In the genomic region with DNA sequence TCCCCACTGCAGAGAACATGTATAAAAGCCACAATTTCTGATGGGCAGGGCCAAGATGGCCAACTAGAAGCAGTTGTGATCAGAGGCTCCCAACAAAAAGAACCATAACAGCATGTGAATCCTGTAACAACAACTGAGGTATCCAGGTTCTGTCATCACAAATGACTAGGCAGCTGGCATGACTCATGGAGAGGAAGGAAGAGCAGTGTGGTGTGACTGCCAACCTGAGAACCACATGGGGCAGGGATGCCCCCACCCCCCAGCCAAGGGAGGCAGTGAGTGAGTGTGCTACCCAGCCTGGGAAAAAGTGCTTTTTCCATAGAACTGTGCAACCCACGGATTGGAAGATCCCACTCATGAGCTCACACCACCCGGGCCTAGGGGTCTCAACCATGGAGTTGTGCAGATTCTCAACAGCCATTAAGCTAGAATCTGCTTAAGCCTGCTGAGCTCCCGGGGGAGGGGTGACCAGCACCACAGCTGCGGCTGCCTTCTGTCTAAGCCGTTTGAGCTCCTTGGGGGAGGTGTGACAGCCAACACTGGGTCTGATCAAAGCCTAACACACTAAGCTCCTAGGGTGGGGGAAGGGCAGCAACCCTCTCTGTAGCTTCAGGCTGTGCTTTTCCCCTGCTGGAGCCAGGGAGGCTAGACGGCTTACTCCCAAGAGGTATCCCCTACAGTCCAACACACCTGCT, we compare ENCODE assay signal across 11 cellular contexts.
DNase-seq lines count a peak whose midpoint lies in the region; ATAC-seq lines count a peak whose summit lies in the region.
"Had no signal": no experiment of that assay in that cellular context is flagged by ENCODE, and none has a peak within 500 bp of the region (broad histone marks: within the 10 kb centered on the region; RNA-seq: fewer than 3 reads in every experiment).

No MANE protein-coding gene starts in this region.

- H3K36me3 Mint-ChIP-seq in activated CD4-positive, alpha-beta memory T cell treated with anti-CD3 and anti-CD28 coated beads for 36 hours = peaks cover 2% of the 10 kb centered on the region

- no peak overlapping the region for H3K4me3 Mint-ChIP-seq in activated CD4-positive, alpha-beta memory T cell treated with anti-CD3 and anti-CD28 coated beads for 36 hours

- no peaks in the 10 kb centered on the region for H3K27me3 ChIP-seq in aorta (ENCODE audit: control insufficient read depth in 1 of 2, insufficient read depth in 2 of 2, low read length in 1 of 2)

- 54 to 63% methylated on average over 5 to 6 of the region's 6 CpGs for WGBS in aorta, 2 donors

- ATAC-seq in aorta (ENCODE audit: low FRiP score) = no peak
- no peak for ATAC-seq in GM18502 (IDR thresholded peaks at IDR 0.05; ENCODE audit: poor library complexity, unreplicated experiment)

- H3K27ac Mint-ChIP-seq in activated CD4-positive, alpha-beta memory T cell treated with anti-CD3 and anti-CD28 coated beads for 36 hours = no peak overlapping the region

- H3K9me3 Mint-ChIP-seq in activated CD4-positive, alpha-beta memory T cell treated with anti-CD3 and anti-CD28 coated beads for 36 hours = peaks cover 7% of the 10 kb centered on the region

- peaks cover 2% of the 10 kb centered on the region for H3K9me3 ChIP-seq in aorta (ENCODE audit: control insufficient read depth, low read length)

- intact Hi-C loops in activated CD4-positive, alpha-beta memory T cell treated with anti-CD3 and anti-CD28 coated beads for 36 hours (cut with micrococcal nuclease) = loop anchor here (1.0 kb wide), 1 partner anchor 97 kb away; no protein-coding TSS in a partner anchor
- intact Hi-C loops in aorta (cut with DNase I) = no loop called here

- H3K4me1 ChIP-seq in aorta (ENCODE audit: control insufficient read depth in 1 of 2, insufficient read depth in 2 of 2, low read length in 2 of 2) = no peaks in the 10 kb centered on the region

- POLR2A ChIA-PET in activated CD4-positive, alpha-beta memory T cell treated with anti-CD3 and anti-CD28 coated beads for 36 hours (lab: Charles Lee) = no interaction called here

- H3K4me1 Mint-ChIP-seq in activated CD4-positive, alpha-beta memory T cell treated with anti-CD3 and anti-CD28 coated beads for 36 hours (ENCODE audit: low read depth) = peaks cover 7% of the 10 kb centered on the region

- CTCF ChIA-PET in activated CD4-positive, alpha-beta memory T cell treated with anti-CD3 and anti-CD28 coated beads for 36 hours (lab: Charles Lee) = no interaction called here

- no peak overlapping the region for H3K4me3 ChIP-seq in aorta (ENCODE audit: low read length in 2 of 2)

- no peak overlapping the region for H3K27ac ChIP-seq in aorta (ENCODE audit: low read depth in 1 of 2, low read length in 2 of 2)
- H3K27ac ChIP-seq: VCaP had no signal

- H3K27me3 Mint-ChIP-seq in activated CD4-positive, alpha-beta memory T cell treated with anti-CD3 and anti-CD28 coated beads for 36 hours = peaks cover 2% of the 10 kb centered on the region

- DNase-seq in AML-193 (lab: John Stamatoyannopoulos, UW) (peak; percentile 15 to 16), HK-2 (ENCODE audit: unreplicated experiment) (peak; percentile 63), islet precursor cell (peak; percentile 68), aorta (no peak), NCI-H748 treated with DMSO at 0.1 percent for 48 hours (lab: John Stamatoyannopoulos, UW) (no peak), GOT3 (lab: John Stamatoyannopoulos, UW) (no peak)
- DNase-seq in activated CD4-positive, alpha-beta memory T cell treated with anti-CD3 and anti-CD28 coated beads for 36 hours = peak; percentile 69
- DNase-seq: C1 segment of cervical spinal cord, IMR-90 had no signal

- no peaks in the 10 kb centered on the region for H3K36me3 ChIP-seq in aorta (ENCODE audit: control insufficient read depth in 1 of 2, insufficient read depth in 2 of 2, low read length in 1 of 2)

Comparison
In these comparisons a context has a peak if more than half of its experiments do, and no peak if none do; other contexts are left out.
1. DNase-seq: peak in AML-193 (2 of 2), HK-2 (single experiment), activated CD4-positive, alpha-beta memory T cell treated with anti-CD3 and anti-CD28 coated beads for 36 hours (single experiment) and islet precursor cell (single experiment); none in aorta (0 of 2), NCI-H748 treated with DMSO at 0.1 percent for 48 hours (single experiment) and GOT3 (single experiment).